ENCODE assay signal across 13 cellular contexts in genomic region chr16:31148281-31148728, GRCh38. TPM values are rescaled to one million over a fixed set of nuclear protein-coding genes. Genes with fewer than 3 reads are reported as not detected.
A peak's percentile ranks its signal among the peaks of the same experiment; 100 is the strongest.
DNase-seq lines count a peak whose midpoint lies in the region; ATAC-seq and TF ChIP-seq lines count a peak whose summit lies in the region.
"Had no signal": no experiment of that assay in that cellular context is flagged by ENCODE, and none has a peak within 500 bp of the region (broad histone marks: within the 10 kb centered on the region; RNA-seq: fewer than 3 reads in every experiment).

No MANE protein-coding gene starts in this region.

- TF ChIP-seq RAD21 in Ishikawa (IDR thresholded peaks at IDR 0.05; ENCODE audit: low read depth): no peak

- DNase-seq in COLO668 (lab: John Stamatoyannopoulos, UW; ENCODE audit: unreplicated experiment) (peak; percentile 61), mucosa of descending colon (peak; percentile 85 to 90 (median 87)), NCI-H146 treated with DMSO at 0.1 percent for 48 hours (lab: John Stamatoyannopoulos, UW; ENCODE audit: unreplicated experiment) (no peak)
- DNase-seq: activated T-cell treated with anti-CD3 and anti-CD28 coated beads, Interleukin-2, amount 50 U/mL, for 1 hour; BE2C; GDM1; NCI-H510A; WERI-Rb-1 had no signal

- WGBS in gastroesophageal sphincter (ENCODE audit: low coverage in 1 of 2), 2 donors: 7 to 10% methylated on average over 3 to 6 of the region's 40 CpGs

- ATAC-seq in gastroesophageal sphincter (peak; percentile 21), mucosa of descending colon (peak; percentile 95), GM18502 (IDR thresholded peaks at IDR 0.05; ENCODE audit: poor library complexity, unreplicated experiment) (no peak), GM19023 (IDR thresholded peaks at IDR 0.05; ENCODE audit: unreplicated experiment) (no peak)
- ATAC-seq in activated CD4-positive, CD25-positive, alpha-beta regulatory T cell treated with anti-CD3 and anti-CD28 coated beads, Interleukin-2, amount 50 U/mL, for 24 hours: no peak

- intact Hi-C loops in mucosa of descending colon (cut with DNase I, micrococcal nuclease): loop anchor here in 1 of 2 donors (10.0 kb wide), 1 partner anchor 164 kb away; the partner anchor contains the start of gene HSD3B7

- no peaks in the 10 kb centered on the region for H3K36me3 ChIP-seq in gastroesophageal sphincter
- no peaks in the 10 kb centered on the region for H3K36me3 ChIP-seq in mucosa of descending colon (ENCODE audit: low read depth)
- H3K36me3 ChIP-seq: BE2C, WERI-Rb-1 had no signal

- no peak for TF ChIP-seq POLR2A in gastroesophageal sphincter (IDR thresholded peaks at IDR 0.05)

- peaks cover 51% of the 10 kb centered on the region for H3K27me3 ChIP-seq in gastroesophageal sphincter

- TF ChIP-seq EP300 in Ishikawa (IDR thresholded peaks at IDR 0.05; ENCODE audit: borderline replicate concordance): no peak
- TF ChIP-seq EP300 in gastroesophageal sphincter (IDR thresholded peaks at IDR 0.05): no peak

- TF ChIP-seq CTCF in gastroesophageal sphincter (IDR thresholded peaks at IDR 0.05): no peak
- no peak for TF ChIP-seq CTCF in mucosa of descending colon (IDR thresholded peaks at IDR 0.05)

- H3K4me3 ChIP-seq in gastroesophageal sphincter (no peak overlapping the region), mucosa of descending colon (no peak overlapping the region)

- H3K4me1 ChIP-seq in gastroesophageal sphincter (peaks cover 0 to 5% (median 0%) of the 10 kb centered on the region in 3 donors), mucosa of descending colon (ENCODE audit: low read depth) (no peaks in the 10 kb centered on the region)
- H3K4me1 ChIP-seq: BE2C had no signal

- no peaks in the 10 kb centered on the region for H3K9me3 ChIP-seq in gastroesophageal sphincter
- H3K9me3 ChIP-seq in mucosa of descending colon: no peaks in the 10 kb centered on the region
- H3K9me3 ChIP-seq: BE2C had no signal

- H3K27ac ChIP-seq in gastroesophageal sphincter: no peak overlapping the region
- H3K27ac ChIP-seq: WERI-Rb-1 had no signal

TF ChIP-seq in Ishikawa, 13 proteins besides CTCF, POLR2A, EP300 and RAD21:
- TF ChIP-seq, protein P1, sequence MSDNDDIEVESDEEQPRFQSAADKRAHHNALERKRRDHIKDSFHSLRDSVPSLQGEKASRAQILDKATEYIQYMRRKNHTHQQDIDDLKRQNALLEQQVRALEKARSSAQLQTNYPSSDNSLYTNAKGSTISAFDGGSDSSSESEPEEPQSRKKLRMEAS (IDR thresholded peaks at IDR 0.05): peak; percentile 96
- peak; percentile 21; the same call in 1 of the 2 replicates for TF ChIP-seq NFIC (IDR thresholded peaks at IDR 0.05)
- 0 out of 2 replicates have a peak, but pooled peaks have one; percentile 40 for TF ChIP-seq TAF1 (IDR thresholded peaks at IDR 0.05; ENCODE audit: low read depth)
- peak; percentile 36; the same call in 1 of the 2 replicates for TF ChIP-seq YY1 (IDR thresholded peaks at IDR 0.05; ENCODE audit: low read depth)
- TF ChIP-seq, protein P2, sequence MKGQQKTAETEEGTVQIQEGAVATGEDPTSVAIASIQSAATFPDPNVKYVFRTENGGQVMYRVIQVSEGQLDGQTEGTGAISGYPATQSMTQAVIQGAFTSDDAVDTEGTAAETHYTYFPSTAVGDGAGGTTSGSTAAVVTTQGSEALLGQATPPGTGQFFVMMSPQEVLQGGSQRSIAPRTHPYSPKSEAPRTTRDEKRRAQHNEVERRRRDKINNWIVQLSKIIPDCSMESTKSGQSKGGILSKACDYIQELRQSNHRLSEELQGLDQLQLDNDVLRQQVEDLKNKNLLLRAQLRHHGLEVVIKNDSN (IDR thresholded peaks at IDR 0.05): peak; percentile 6; the same call in 1 of the 2 replicates
- TF ChIP-seq CEBPB (IDR thresholded peaks at IDR 0.05): no peak
- no peak for TF ChIP-seq EGR1 (IDR thresholded peaks at IDR 0.05)
- TF ChIP-seq REST (IDR thresholded peaks at IDR 0.05; ENCODE audit: low read depth): no peak
- no peak for TF ChIP-seq ZBTB7A (IDR thresholded peaks at IDR 0.05; ENCODE audit: low read depth)
- TF ChIP-seq FOXM1 (IDR thresholded peaks at IDR 0.05; ENCODE audit: borderline replicate concordance, low read depth): no peak
- no peak for TF ChIP-seq CREB1 (IDR thresholded peaks at IDR 0.05; ENCODE audit: low read depth)
- TF ChIP-seq TCF12 (IDR thresholded peaks at IDR 0.05; ENCODE audit: low read depth): peak; percentile 34; the same call in 1 of the 2 replicates
- TF ChIP-seq TEAD4 (IDR thresholded peaks at IDR 0.05): no peak

RNA-seq across cellular contexts. Expression of gene PRSS36, which starts 1.6 kb away (rescaled TPM):
- total RNA-seq in gastroesophageal sphincter (10 to 100 TPM in 1 of 4 donors, 1 to 10 TPM in 2, under 1 TPM in 1; 0.17 to 15.3 (median 3.7) TPM), mucosa of descending colon (10 to 100 TPM in 1 of 3 donors, 1 to 10 TPM in 2; 8.2 to 10.2 (median 9.5) TPM)

RNA-seq across cellular contexts. Expression of gene PRSS8, which starts 12.8 kb away (rescaled TPM):
- total RNA-seq in gastroesophageal sphincter (1 to 10 TPM in 1 of 4 donors, not detected in 3; 4.1 TPM), mucosa of descending colon (100 to 1,000 TPM; 163 to 482 (median 422) TPM)

RNA-seq across cellular contexts. Expression of gene KAT8, which starts 30.8 kb away (rescaled TPM):
- total RNA-seq in gastroesophageal sphincter (10 to 100 TPM; 65.6 to 81.4 (median 72.3) TPM), mucosa of descending colon (10 to 100 TPM; 61.1 to 83.1 (median 69.6) TPM)

RNA-seq across cellular contexts. Expression of gene FUS, which starts 31.6 kb away (rescaled TPM):
- 10 to 100 TPM; 12.5 to 69.9 (median 40.0) TPM for total RNA-seq in gastroesophageal sphincter
- 100 to 1,000 TPM; 167 to 264 (median 189) TPM for total RNA-seq in mucosa of descending colon

RNA-seq across cellular contexts. Expression of gene BCKDK, which starts 40.1 kb away (rescaled TPM):
- 10 to 100 TPM; 26.5 to 70.2 (median 39.8) TPM for total RNA-seq in gastroesophageal sphincter
- total RNA-seq in mucosa of descending colon: 10 to 100 TPM; 31.7 to 40.1 (median 36.6) TPM

Comparison
In these comparisons a context has a peak if more than half of its experiments do, and no peak if none do; other contexts are left out.
1. ATAC-seq: peak in gastroesophageal sphincter (single experiment) and mucosa of descending colon (single experiment); none in activated CD4-positive, CD25-positive, alpha-beta regulatory T cell treated with anti-CD3 and anti-CD28 coated beads, Interleukin-2, amount 50 U/mL, for 24 hours (0 of 2), GM18502 (single experiment) and GM19023 (single experiment).
2. RNA of gene PRSS8, which starts 12.8 kb away (total RNA-seq): 163 to 482 TPM in mucosa of descending colon; 4.1 TPM in gastroesophageal sphincter; every median in the first group is over 10 times any median in the second.